In the genomic region with DNA sequence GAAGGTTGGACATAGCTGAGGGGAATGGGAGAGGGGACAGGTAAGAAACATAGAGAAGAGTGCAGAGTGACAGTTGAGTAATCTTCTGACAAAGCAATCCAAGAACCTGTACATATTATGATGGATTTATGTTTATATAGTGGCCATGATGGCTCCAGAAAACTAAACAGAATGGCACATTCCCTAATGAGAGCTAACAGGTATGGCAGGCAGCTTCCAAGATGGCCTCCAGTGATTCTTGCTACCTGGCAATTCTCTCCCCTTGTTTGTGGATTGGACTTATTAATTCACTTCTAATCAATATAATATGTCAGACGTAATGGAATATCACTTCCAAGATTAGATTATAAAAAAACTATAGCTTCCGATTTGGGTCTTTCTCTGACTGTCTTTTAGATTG, we compare ENCODE assay signal across 1 cellular context.
TF ChIP-seq lines count a peak whose summit lies in the region.

No MANE protein-coding gene starts in this region.

TF ChIP-seq in H1, 55 proteins besides CTCF, POLR2A, EP300 and RAD21:
- TF ChIP-seq YY1 (IDR thresholded peaks at IDR 0.05; ENCODE audit: low read depth, low read length) (peak; percentile 69; the same call in 1 of the 2 replicates), ZNF274 (IDR thresholded peaks at IDR 0.05; ENCODE audit: borderline replicate concordance, extremely low read depth, low read length) (no peak)
